16 cellular contexts compared by ENCODE assay signal in genomic region chr2:28796620-28797019, GRCh38. TPM values are rescaled to one million over a fixed set of nuclear protein-coding genes. Genes with fewer than 3 reads are reported as not detected.
"Had no signal": no experiment of that assay in that cellular context is flagged by ENCODE, and none has a peak within 500 bp of the region (broad histone marks: within the 10 kb centered on the region; RNA-seq: fewer than 3 reads in every experiment).

No MANE protein-coding gene starts in this region.

- H3K9me3 Mint-ChIP-seq: activated B cell treated with CpG ODN at 0.5 μM for 24 hours; activated T-helper 1 cell treated with anti-CD3 and anti-CD28 coated beads, Interleukin-12 subunit alpha, Interleukin-12 subunit beta, Interleukin-2, Interleukin-4 antibody, amounts not matched to agents 30 ng/mL and 10 ng/mL and 1 ng/mL, durations not matched to agents 14 hours and 24 hours and 36 hours; stimulated activated memory B cell treated with anti-CD40 and anti-IgM and Interleukin-4, amounts not matched to agents 10 μg/mL and 1 μg/mL and 100 μg/mL, for 72 hours had no signal

- H3K27me3 Mint-ChIP-seq: activated B cell treated with CpG ODN at 0.5 μM for 24 hours; stimulated activated memory B cell treated with anti-CD40 and anti-IgM and Interleukin-4, amounts not matched to agents 10 μg/mL and 1 μg/mL and 100 μg/mL, for 72 hours had no signal

- DNase-seq: activated B cell treated with CpG ODN at 0.5 μM for 24 hours; activated CD4-positive, alpha-beta T cell treated with anti-CD3 and anti-CD28 coated beads for 48 hours; cerebellar nuclear complex; effector CD4-positive, alpha-beta T cell; heart right ventricle; left lung; sigmoid colon; stimulated activated CD4-positive, alpha-beta T cell treated with anti-CD3 and anti-CD28 coated beads, Interleukin-4, amount 100 ng/mL, for 4 hours had no signal

- H3K27ac Mint-ChIP-seq: activated B cell treated with CpG ODN at 0.5 μM for 24 hours; stimulated activated memory B cell treated with anti-CD40 and anti-IgM and Interleukin-4, amounts not matched to agents 10 μg/mL and 1 μg/mL and 100 μg/mL, for 72 hours; T-helper 2 cell treated with Interferon-gamma antibody and Interleukin-4, amounts not matched to agents 5 μg/mL and 100 μg/mL, for 36 hours had no signal

- ATAC-seq: gastroesophageal sphincter; left lung; stimulated activated memory B cell treated with anti-CD40 and anti-IgM and Interleukin-4, amounts not matched to agents 10 μg/mL and 1 μg/mL and 100 μg/mL, for 72 hours had no signal

- H3K4me3 ChIP-seq: ascending aorta, esophagus muscularis mucosa, gastroesophageal sphincter, heart right ventricle, left lung, sigmoid colon, SK-N-MC had no signal

- H3K27ac ChIP-seq: ascending aorta, esophagus muscularis mucosa, gastroesophageal sphincter, heart right ventricle, left lung, sigmoid colon, SK-N-MC had no signal

- H3K27me3 ChIP-seq: ascending aorta, esophagus muscularis mucosa, gastroesophageal sphincter, heart right ventricle, left lung, sigmoid colon had no signal

- H3K4me1 Mint-ChIP-seq: activated B cell treated with CpG ODN at 0.5 μM for 24 hours had no signal

- H3K4me3 Mint-ChIP-seq: activated B cell treated with CpG ODN at 0.5 μM for 24 hours; activated T-helper 1 cell treated with anti-CD3 and anti-CD28 coated beads, Interleukin-12 subunit alpha, Interleukin-12 subunit beta, Interleukin-2, Interleukin-4 antibody, amounts not matched to agents 30 ng/mL and 10 ng/mL and 1 ng/mL, durations not matched to agents 14 hours and 24 hours and 36 hours; stimulated activated memory B cell treated with anti-CD40 and anti-IgM and Interleukin-4, amounts not matched to agents 10 μg/mL and 1 μg/mL and 100 μg/mL, for 72 hours; T-helper 2 cell treated with Interferon-gamma antibody and Interleukin-4, amounts not matched to agents 5 μg/mL and 100 μg/mL, for 36 hours had no signal

- H3K9me3 ChIP-seq: ascending aorta, esophagus muscularis mucosa, left lung, sigmoid colon had no signal

RNA-seq across cellular contexts. Expression of gene SPDYA, which starts 14.0 kb away (rescaled TPM):
- total RNA-seq: kidney epithelial cell had no signal
